Comparison of ENCODE assay signal across 7 cellular contexts in the genomic region with DNA sequence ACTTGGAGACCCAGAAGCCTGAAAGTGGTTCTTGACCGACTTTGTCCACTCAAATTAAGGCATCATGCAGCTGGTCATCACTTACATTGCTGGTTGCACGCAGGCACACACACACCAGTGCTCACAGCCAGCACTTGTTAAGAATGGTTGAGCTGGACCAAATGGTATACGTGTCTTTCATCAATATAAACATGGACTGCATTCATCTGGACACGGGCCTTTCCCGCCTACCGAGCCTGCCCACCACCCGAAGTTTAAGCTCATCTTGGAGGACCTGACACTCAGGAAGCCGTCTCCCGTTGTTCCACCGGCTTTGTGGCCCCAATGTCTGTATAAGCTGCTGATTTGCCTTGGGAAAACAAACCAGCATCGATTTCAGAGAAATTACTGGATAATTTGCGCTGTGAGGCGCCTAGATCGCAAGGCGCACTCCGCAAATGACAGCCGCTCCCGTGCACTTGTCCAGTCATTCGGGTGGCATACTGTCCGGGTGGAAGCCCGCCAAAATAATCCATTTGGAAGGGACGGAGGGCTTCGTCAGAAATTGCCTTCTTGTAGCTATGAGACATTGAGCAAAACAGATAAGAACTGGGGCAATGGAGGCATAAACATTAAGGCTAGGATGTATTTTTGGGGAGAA. TPM values are rescaled to one million over a fixed set of nuclear protein-coding genes. Genes with fewer than 3 reads are reported as not detected.
A peak's percentile ranks its signal among the peaks of the same experiment; 100 is the strongest.
DNase-seq lines count a peak whose midpoint lies in the region; ATAC-seq and TF ChIP-seq lines count a peak whose summit lies in the region.

No MANE protein-coding gene starts in this region.

- no peaks in the 10 kb centered on the region for H3K27me3 ChIP-seq in GM06990 (replicated peaks; ENCODE audit: control insufficient read depth, insufficient read depth, low read length)
- no peaks in the 10 kb centered on the region for H3K27me3 ChIP-seq in WERI-Rb-1 (ENCODE audit: insufficient read depth, low read depth, severe bottlenecking)
- H3K27me3 ChIP-seq in neutrophil, result peaks cover 49% of the 10 kb centered on the region

- DNase-seq in GM06990 (ENCODE audit: extremely low read depth, insufficient read length) (no peak), HPDE6-E6E7 (ENCODE audit: extremely low spot score) (peak; percentile 2), WERI-Rb-1 (peak; percentile 32), fibroblast of the aortic adventitia (ENCODE audit: low read depth) (peak; percentile 22), inferior parietal cortex (ENCODE audit: extremely low spot score) (no peak)

- peak; percentile 33 for ATAC-seq in GM21381 (IDR thresholded peaks at IDR 0.05; ENCODE audit: unreplicated experiment)

- TF ChIP-seq CTCF in GM06990 (IDR thresholded peaks at IDR 0.05; ENCODE audit: insufficient read depth, low read length, poor library complexity, severe bottlenecking), result no peak
- TF ChIP-seq CTCF in WERI-Rb-1 (IDR thresholded peaks at IDR 0.05; ENCODE audit: low read depth, low read length), result no peak
- TF ChIP-seq CTCF in fibroblast of the aortic adventitia (IDR thresholded peaks at IDR 0.05; ENCODE audit: insufficient read depth, low read length), result no peak
- TF ChIP-seq CTCF in neutrophil (IDR thresholded peaks at IDR 0.05), result no peak

- H3K4me3 ChIP-seq in GM06990 (replicated peaks; ENCODE audit: low read depth, low read length), result peak overlapping the region; percentile 86
- H3K4me3 ChIP-seq in WERI-Rb-1 (ENCODE audit: low read depth, low read length), result peak overlapping the region; percentile 77
- H3K4me3 ChIP-seq in fibroblast of the aortic adventitia (ENCODE audit: low read depth, low read length), result peak overlapping the region; percentile 86
- peak overlapping the region; percentile 85 to 89 for H3K4me3 ChIP-seq in neutrophil (ENCODE audit: low read depth in 1 of 2, low read length in 1 of 2)

- H3K9me3 ChIP-seq in WERI-Rb-1 (ENCODE audit: severe bottlenecking) (no peaks in the 10 kb centered on the region), neutrophil (no peaks in the 10 kb centered on the region)

- H3K27ac ChIP-seq in WERI-Rb-1, result peak overlapping the region; percentile 94
- H3K27ac ChIP-seq in neutrophil, result peak overlapping the region; percentile 85

- H3K36me3 ChIP-seq in GM06990 (ENCODE audit: control insufficient read depth, insufficient read depth, low read length) (no peaks in the 10 kb centered on the region; the same call in 1 of the 2 replicates), WERI-Rb-1 (peaks cover 6% of the 10 kb centered on the region), neutrophil (no peaks in the 10 kb centered on the region)

- peaks cover 16 to 19% of the 10 kb centered on the region in 2 experiments for H3K4me1 ChIP-seq in neutrophil (ENCODE audit: control insufficient read depth in 1 of 2, insufficient read depth in 1 of 2, low read depth in 1 of 2, low read length in 1 of 2)

RNA-seq across cellular contexts. Expression of a gene that starts 40.1 kb away (rescaled TPM):
- total RNA-seq in fibroblast of the aortic adventitia (ENCODE audit: low replicate concordance), result not detected in 2 replicates

RNA-seq across cellular contexts. Expression of a gene that starts 58.3 kb away (rescaled TPM):
- 17.4 and 35.8 TPM in 2 replicates for total RNA-seq in fibroblast of the aortic adventitia (ENCODE audit: low replicate concordance)

Comparison
In these comparisons a context has a peak if more than half of its experiments do, and no peak if none do; other contexts are left out.
1. DNase-seq: peak in HPDE6-E6E7 (single experiment), WERI-Rb-1 (single experiment) and fibroblast of the aortic adventitia (single experiment); none in GM06990 (single experiment) and inferior parietal cortex (single experiment).
2. Peak in every context shown above with its lines, with median percentiles within 50 percentile points of each other: H3K4me3 ChIP-seq.